In the genomic region with DNA sequence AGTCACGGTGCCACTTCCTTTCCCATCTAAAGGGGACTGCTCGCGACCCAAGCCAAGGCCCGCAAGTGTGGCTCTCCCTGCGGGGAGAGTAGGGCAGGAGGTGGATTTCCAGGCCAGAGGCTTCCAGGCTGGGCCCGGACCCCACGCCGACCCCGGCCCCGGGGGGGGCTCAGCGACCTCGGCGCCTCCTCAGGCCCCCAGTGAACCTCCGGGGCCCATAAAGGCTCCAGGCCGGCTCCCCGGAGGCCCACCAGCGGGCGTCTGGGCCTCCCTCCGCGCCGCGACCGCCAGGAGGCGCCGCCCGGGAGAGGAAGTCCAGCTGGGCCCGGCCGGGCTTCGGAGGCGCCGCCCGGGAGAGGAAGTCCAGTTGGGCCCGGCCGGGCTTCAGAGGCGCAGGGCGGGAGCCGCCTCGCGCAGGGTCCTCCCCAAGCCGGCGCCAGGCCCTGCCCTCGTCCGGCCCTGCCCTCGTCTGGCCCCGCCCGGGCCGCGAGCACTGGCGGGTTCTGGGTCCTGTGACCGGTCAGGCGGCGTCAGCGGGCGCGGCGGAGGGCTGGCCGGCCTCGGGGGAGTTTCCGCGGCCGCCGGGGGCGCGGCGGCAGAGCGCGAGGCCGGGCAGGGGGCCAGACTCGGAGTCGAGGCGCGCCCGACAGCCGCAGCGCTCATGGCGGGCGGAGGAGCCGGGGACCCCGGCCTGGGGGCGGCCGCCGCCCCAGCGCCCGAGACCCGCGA, we compare ENCODE assay signal across 1 cellular context.
TF ChIP-seq lines count a peak whose summit lies in the region.

A gene (plus strand): TSS at position 623 of the 729 bp plus-strand sequence. CDS start 39 bp downstream, at position 662.

TF ChIP-seq in K562, 482 proteins besides CTCF, POLR2A, EP300 and RAD21 (continued from another document and continues in another):
- TF ChIP-seq, protein P1, sequence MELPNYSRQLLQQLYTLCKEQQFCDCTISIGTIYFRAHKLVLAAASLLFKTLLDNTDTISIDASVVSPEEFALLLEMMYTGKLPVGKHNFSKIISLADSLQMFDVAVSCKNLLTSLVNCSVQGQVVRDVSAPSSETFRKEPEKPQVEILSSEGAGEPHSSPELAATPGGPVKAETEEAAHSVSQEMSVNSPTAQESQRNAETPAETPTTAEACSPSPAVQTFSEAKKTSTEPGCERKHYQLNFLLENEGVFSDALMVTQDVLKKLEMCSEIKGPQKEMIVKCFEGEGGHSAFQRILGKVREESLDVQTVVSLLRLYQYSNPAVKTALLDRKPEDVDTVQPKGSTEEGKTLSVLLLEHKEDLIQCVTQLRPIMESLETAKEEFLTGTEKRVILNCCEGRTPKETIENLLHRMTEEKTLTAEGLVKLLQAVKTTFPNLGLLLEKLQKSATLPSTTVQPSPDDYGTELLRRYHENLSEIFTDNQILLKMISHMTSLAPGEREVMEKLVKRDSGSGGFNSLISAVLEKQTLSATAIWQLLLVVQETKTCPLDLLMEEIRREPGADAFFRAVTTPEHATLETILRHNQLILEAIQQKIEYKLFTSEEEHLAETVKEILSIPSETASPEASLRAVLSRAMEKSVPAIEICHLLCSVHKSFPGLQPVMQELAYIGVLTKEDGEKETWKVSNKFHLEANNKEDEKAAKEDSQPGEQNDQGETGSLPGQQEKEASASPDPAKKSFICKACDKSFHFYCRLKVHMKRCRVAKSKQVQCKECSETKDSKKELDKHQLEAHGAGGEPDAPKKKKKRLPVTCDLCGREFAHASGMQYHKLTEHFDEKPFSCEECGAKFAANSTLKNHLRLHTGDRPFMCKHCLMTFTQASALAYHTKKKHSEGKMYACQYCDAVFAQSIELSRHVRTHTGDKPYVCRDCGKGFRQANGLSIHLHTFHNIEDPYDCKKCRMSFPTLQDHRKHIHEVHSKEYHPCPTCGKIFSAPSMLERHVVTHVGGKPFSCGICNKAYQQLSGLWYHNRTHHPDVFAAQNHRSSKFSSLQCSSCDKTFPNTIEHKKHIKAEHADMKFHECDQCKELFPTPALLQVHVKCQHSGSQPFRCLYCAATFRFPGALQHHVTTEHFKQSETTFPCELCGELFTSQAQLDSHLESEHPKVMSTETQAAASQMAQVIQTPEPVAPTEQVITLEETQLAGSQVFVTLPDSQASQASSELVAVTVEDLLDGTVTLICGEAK (IDR thresholded peaks at IDR 0.05) = peak; percentile 53
- TF ChIP-seq, protein P1 (CRISPR knock-in tag; IDR thresholded peaks at IDR 0.05) = no peak
- TF ChIP-seq GABPA (tag; conservative IDR thresholded peaks at IDR 0.05; ENCODE audit: low read depth) (peak; percentile 86), ZSCAN29 (IDR thresholded peaks at IDR 0.05) (no peak), ZBTB7A (IDR thresholded peaks at IDR 0.05; ENCODE audit: borderline replicate concordance, control insufficient read depth, low read depth, low read length) (peak; percentile 75; the same call in 1 of the 2 replicates), NR2C2 (CRISPR knock-in tag; IDR thresholded peaks at IDR 0.05) (no peak), NR2C2 (tag; IDR thresholded peaks at IDR 0.05) (peak; percentile 61), ETS2 (tag; IDR thresholded peaks at IDR 0.05; ENCODE audit: borderline replicate concordance, poor library complexity, severe bottlenecking) (no peak), ELF1 (tag; IDR thresholded peaks at IDR 0.05) (peak; percentile 84), ZNF445 (CRISPR knock-in tag; IDR thresholded peaks at IDR 0.05; ENCODE audit: low read depth) (0 out of 2 replicates have a peak, but pooled peaks have one; percentile 53), ZNF263 (CRISPR knock-in tag; IDR thresholded peaks at IDR 0.05; ENCODE audit: borderline replicate concordance) (peak; percentile 56; the same call in 1 of the 2 replicates), NONO (IDR thresholded peaks at IDR 0.05; ENCODE audit: low read depth in 2 of 2, low read length in 1 of 2) (peak; percentile 65 to 68; a peak in 2 of 4 replicates), ZNF124 (CRISPR knock-in tag; IDR thresholded peaks at IDR 0.05) (no peak), SAFB2 (IDR thresholded peaks at IDR 0.05; ENCODE audit: borderline replicate concordance, low read depth, low read length, severe bottlenecking) (no peak), ZC3H11A (IDR thresholded peaks at IDR 0.05; ENCODE audit: low read depth, low read length) (no peak)
- TF ChIP-seq, protein P2, sequence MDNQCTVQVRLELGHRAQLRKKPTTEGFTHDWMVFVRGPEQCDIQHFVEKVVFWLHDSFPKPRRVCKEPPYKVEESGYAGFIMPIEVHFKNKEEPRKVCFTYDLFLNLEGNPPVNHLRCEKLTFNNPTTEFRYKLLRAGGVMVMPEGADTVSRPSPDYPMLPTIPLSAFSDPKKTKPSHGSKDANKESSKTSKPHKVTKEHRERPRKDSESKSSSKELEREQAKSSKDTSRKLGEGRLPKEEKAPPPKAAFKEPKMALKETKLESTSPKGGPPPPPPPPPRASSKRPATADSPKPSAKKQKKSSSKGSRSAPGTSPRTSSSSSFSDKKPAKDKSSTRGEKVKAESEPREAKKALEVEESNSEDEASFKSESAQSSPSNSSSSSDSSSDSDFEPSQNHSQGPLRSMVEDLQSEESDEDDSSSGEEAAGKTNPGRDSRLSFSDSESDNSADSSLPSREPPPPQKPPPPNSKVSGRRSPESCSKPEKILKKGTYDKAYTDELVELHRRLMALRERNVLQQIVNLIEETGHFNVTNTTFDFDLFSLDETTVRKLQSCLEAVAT (IDR thresholded peaks at IDR 0.05) = peak in 1 of 2 experiments; percentile 28; a peak in 1 of 4 replicates
- TF ChIP-seq, protein P3, sequence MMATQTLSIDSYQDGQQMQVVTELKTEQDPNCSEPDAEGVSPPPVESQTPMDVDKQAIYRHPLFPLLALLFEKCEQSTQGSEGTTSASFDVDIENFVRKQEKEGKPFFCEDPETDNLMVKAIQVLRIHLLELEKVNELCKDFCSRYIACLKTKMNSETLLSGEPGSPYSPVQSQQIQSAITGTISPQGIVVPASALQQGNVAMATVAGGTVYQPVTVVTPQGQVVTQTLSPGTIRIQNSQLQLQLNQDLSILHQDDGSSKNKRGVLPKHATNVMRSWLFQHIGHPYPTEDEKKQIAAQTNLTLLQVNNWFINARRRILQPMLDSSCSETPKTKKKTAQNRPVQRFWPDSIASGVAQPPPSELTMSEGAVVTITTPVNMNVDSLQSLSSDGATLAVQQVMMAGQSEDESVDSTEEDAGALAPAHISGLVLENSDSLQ (IDR thresholded peaks at IDR 0.05) = no peak
- TF ChIP-seq, protein P4, sequence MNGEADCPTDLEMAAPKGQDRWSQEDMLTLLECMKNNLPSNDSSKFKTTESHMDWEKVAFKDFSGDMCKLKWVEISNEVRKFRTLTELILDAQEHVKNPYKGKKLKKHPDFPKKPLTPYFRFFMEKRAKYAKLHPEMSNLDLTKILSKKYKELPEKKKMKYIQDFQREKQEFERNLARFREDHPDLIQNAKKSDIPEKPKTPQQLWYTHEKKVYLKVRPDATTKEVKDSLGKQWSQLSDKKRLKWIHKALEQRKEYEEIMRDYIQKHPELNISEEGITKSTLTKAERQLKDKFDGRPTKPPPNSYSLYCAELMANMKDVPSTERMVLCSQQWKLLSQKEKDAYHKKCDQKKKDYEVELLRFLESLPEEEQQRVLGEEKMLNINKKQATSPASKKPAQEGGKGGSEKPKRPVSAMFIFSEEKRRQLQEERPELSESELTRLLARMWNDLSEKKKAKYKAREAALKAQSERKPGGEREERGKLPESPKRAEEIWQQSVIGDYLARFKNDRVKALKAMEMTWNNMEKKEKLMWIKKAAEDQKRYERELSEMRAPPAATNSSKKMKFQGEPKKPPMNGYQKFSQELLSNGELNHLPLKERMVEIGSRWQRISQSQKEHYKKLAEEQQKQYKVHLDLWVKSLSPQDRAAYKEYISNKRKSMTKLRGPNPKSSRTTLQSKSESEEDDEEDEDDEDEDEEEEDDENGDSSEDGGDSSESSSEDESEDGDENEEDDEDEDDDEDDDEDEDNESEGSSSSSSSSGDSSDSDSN (IDR thresholded peaks at IDR 0.05; ENCODE audit: borderline replicate concordance in 1 of 2, low read depth in 2 of 2, low read length in 2 of 2) = peak; percentile 97 to 98
- TF ChIP-seq, protein P5, sequence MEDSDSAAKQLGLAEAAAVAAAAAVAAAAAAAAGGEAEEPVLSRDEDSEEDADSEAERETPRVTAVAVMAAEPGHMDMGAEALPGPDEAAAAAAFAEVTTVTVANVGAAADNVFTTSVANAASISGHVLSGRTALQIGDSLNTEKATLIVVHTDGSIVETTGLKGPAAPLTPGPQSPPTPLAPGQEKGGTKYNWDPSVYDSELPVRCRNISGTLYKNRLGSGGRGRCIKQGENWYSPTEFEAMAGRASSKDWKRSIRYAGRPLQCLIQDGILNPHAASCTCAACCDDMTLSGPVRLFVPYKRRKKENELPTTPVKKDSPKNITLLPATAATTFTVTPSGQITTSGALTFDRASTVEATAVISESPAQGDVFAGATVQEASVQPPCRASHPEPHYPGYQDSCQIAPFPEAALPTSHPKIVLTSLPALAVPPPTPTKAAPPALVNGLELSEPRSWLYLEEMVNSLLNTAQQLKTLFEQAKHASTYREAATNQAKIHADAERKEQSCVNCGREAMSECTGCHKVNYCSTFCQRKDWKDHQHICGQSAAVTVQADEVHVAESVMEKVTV (CRISPR knock-in tag; IDR thresholded peaks at IDR 0.05) = peak; percentile 75
- TF ChIP-seq, protein P6, sequence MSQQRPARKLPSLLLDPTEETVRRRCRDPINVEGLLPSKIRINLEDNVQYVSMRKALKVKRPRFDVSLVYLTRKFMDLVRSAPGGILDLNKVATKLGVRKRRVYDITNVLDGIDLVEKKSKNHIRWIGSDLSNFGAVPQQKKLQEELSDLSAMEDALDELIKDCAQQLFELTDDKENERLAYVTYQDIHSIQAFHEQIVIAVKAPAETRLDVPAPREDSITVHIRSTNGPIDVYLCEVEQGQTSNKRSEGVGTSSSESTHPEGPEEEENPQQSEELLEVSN (IDR thresholded peaks at IDR 0.05; ENCODE audit: borderline replicate concordance in 1 of 2, extremely low read depth in 1 of 2, insufficient read depth in 1 of 2, insufficient read length in 1 of 2, low read depth in 1 of 2, low read length in 1 of 2, poor library complexity in 1 of 2, severe bottlenecking in 1 of 2) = peak; percentile 47 to 91
- TF ChIP-seq, protein P7, sequence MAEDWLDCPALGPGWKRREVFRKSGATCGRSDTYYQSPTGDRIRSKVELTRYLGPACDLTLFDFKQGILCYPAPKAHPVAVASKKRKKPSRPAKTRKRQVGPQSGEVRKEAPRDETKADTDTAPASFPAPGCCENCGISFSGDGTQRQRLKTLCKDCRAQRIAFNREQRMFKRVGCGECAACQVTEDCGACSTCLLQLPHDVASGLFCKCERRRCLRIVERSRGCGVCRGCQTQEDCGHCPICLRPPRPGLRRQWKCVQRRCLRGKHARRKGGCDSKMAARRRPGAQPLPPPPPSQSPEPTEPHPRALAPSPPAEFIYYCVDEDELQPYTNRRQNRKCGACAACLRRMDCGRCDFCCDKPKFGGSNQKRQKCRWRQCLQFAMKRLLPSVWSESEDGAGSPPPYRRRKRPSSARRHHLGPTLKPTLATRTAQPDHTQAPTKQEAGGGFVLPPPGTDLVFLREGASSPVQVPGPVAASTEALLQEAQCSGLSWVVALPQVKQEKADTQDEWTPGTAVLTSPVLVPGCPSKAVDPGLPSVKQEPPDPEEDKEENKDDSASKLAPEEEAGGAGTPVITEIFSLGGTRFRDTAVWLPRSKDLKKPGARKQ (CRISPR knock-in tag; IDR thresholded peaks at IDR 0.05) = peak; percentile 60; the same call in 1 of the 2 replicates
